17 cellular contexts compared by ENCODE assay signal in the genomic region with DNA sequence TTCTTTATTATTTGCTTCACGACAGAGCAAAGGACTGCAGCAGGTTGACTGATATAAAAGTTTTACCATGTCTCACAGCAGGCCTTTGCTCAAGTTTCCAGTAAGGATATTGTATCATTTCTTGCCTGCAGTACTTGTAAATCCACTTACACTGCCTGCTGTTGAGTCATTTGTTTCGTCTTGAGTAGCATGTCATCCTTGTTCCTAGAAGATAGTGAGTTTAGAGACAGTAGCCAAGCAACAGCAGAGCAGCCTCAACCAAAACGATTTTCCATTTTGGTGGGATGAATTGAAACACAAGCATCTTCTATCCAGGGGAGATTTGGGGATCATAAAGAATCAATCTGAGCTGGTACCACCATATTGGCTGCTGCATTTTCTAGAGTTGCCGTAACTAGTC. TPM values are rescaled to one million over a fixed set of nuclear protein-coding genes. Genes with fewer than 3 reads are reported as not detected.
A peak's percentile ranks its signal among the peaks of the same experiment; 100 is the strongest.
DNase-seq lines count a peak whose midpoint lies in the region; ATAC-seq, FAIRE-seq and TF ChIP-seq lines count a peak whose summit lies in the region.
"Had no signal": no experiment of that assay in that cellular context is flagged by ENCODE, and none has a peak within 500 bp of the region (broad histone marks: within the 10 kb centered on the region; RNA-seq: fewer than 3 reads in every experiment).

No MANE protein-coding gene starts in this region.

- H3K27ac ChIP-seq in A549 (peak overlapping the region; percentile 23 to 36; a peak in 2 of 6 replicates), trophoblast cell (ENCODE audit: low read depth, low read length) (no peak overlapping the region)
- H3K27ac ChIP-seq: heart right ventricle had no signal

- H2BK120ac ChIP-seq in trophoblast cell (ENCODE audit: insufficient read depth, low read length, poor library complexity), result no peak overlapping the region

- H3K23ac ChIP-seq in trophoblast cell (ENCODE audit: low read length), result no peak overlapping the region

- H3K36me3 ChIP-seq in trophoblast cell (ENCODE audit: control insufficient read depth in 1 of 2, insufficient read depth in 2 of 2, low read length in 2 of 2), result no peaks in the 10 kb centered on the region
- H3K36me3 ChIP-seq: BE2C, heart right ventricle, left lung had no signal

- no peak overlapping the region for H4K91ac ChIP-seq in trophoblast cell (ENCODE audit: low read depth, low read length)

- peaks cover 4% of the 10 kb centered on the region for H3K27me3 Mint-ChIP-seq in activated CD4-positive, alpha-beta memory T cell treated with anti-CD3 and anti-CD28 coated beads for 36 hours
- H3K27me3 Mint-ChIP-seq: type B pancreatic cell had no signal

- no peak overlapping the region for H2BK12ac ChIP-seq in trophoblast cell (ENCODE audit: low read length)

- no peak for TF ChIP-seq RAD21 in A549 (conservative IDR thresholded peaks at IDR 0.05 in 1 of 2, IDR thresholded peaks at IDR 0.05 in 1 of 2)

- intact Hi-C loops in activated CD4-positive, alpha-beta memory T cell treated with anti-CD3 and anti-CD28 coated beads for 36 hours (cut with micrococcal nuclease), result loop anchor here (1.0 kb wide), 2 partner anchors 29 to 33 kb away; no protein-coding TSS in a partner anchor

- H3K4ac ChIP-seq in trophoblast cell (ENCODE audit: low read depth, low read length), result no peak overlapping the region

- peaks cover 12% of the 10 kb centered on the region for H3K4me1 ChIP-seq in A549
- H3K4me1 ChIP-seq in trophoblast cell (ENCODE audit: control insufficient read depth in 1 of 2, insufficient read depth in 2 of 2, low read length in 2 of 2), result peaks cover 3 to 11% of the 10 kb centered on the region in 2 experiments
- H3K4me1 ChIP-seq: BE2C had no signal

- no peak overlapping the region for H3K27ac Mint-ChIP-seq in activated CD4-positive, alpha-beta memory T cell treated with anti-CD3 and anti-CD28 coated beads for 36 hours
- H3K27ac Mint-ChIP-seq: type B pancreatic cell had no signal

- H4K8ac ChIP-seq in trophoblast cell (ENCODE audit: low read depth, low read length), result no peak overlapping the region

- DNase-seq in A549 (ENCODE audit: low read depth in 1 of 2, low spot score in 1 of 2) (peak in 1 of 2 experiments; percentile 8), GM12891 (ENCODE audit: insufficient read length, low spot score) (no peak), fibroblast of villous mesenchyme (ENCODE audit: low read depth) (peak; percentile 72), ecto neural progenitor cell (ENCODE audit: low spot score) (no peak), UCSD-AML1 (lab: John Stamatoyannopoulos, UW; ENCODE audit: unreplicated experiment) (no peak), D721Med (ENCODE audit: insufficient read length, low spot score) (no peak), trophoblast cell (no peak)
- DNase-seq in activated CD4-positive, alpha-beta memory T cell treated with anti-CD3 and anti-CD28 coated beads for 36 hours, result peak; percentile 26
- DNase-seq: activated CD4-positive, alpha-beta T cell treated with anti-CD3 and anti-CD28 coated beads for 1 hour; activated gamma-delta T cell; BE2C; DND-41; heart right ventricle; left lung; naive thymus-derived CD4-positive, alpha-beta T cell had no signal

- H3K79me1 ChIP-seq in trophoblast cell (ENCODE audit: low read length), result no peaks in the 10 kb centered on the region

- 64% methylated on average over 4 of the region's 4 CpGs for WGBS in A549 (ENCODE audit: missing lambda C conversion rate)
- WGBS in trophoblast cell (ENCODE audit: extremely low coverage, insufficient coverage, insufficient read length), result no CpG with 5 or more reads among the region's 4 CpGs

- CTCF ChIA-PET in A549 (lab: Yijun Ruan, JAX), result interaction anchor here (0.7 kb wide), 1 partner anchor 149 kb away, joined by 3 read pairs; no protein-coding TSS in a partner anchor
- CTCF ChIA-PET in activated CD4-positive, alpha-beta memory T cell treated with anti-CD3 and anti-CD28 coated beads for 36 hours (lab: Charles Lee), result interaction anchor here (0.9 to 1.0 kb wide), 2 partner anchors 18 to 91 kb away, joined by 3 read pairs; no protein-coding TSS in a partner anchor

- no peak for FAIRE-seq in A549 (lab: Jason Lieb, UNC)
- peak; percentile 57 for FAIRE-seq in GM12891 (lab: Jason Lieb, UNC)
- no peak for FAIRE-seq in D721Med (lab: Jason Lieb, UNC)
- FAIRE-seq: HTR-8/SVneo had no signal

- no peaks in the 10 kb centered on the region for H3K36me3 Mint-ChIP-seq in activated CD4-positive, alpha-beta memory T cell treated with anti-CD3 and anti-CD28 coated beads for 36 hours
- H3K36me3 Mint-ChIP-seq: type B pancreatic cell had no signal

- H3K4me3 Mint-ChIP-seq in activated CD4-positive, alpha-beta memory T cell treated with anti-CD3 and anti-CD28 coated beads for 36 hours, result no peak overlapping the region
- H3K4me3 Mint-ChIP-seq: naive thymus-derived CD4-positive, alpha-beta T cell; type B pancreatic cell had no signal

- no peak overlapping the region for H2BK5ac ChIP-seq in trophoblast cell (ENCODE audit: low read depth, low read length, poor library complexity)

- H3K79me2 ChIP-seq in trophoblast cell (ENCODE audit: control insufficient read depth, insufficient read depth, low read length, poor library complexity), result no peaks in the 10 kb centered on the region

- H3K4me1 Mint-ChIP-seq in activated CD4-positive, alpha-beta memory T cell treated with anti-CD3 and anti-CD28 coated beads for 36 hours (ENCODE audit: low read depth), result peaks cover 15% of the 10 kb centered on the region

- no peaks in the 10 kb centered on the region for H3K9me3 Mint-ChIP-seq in activated CD4-positive, alpha-beta memory T cell treated with anti-CD3 and anti-CD28 coated beads for 36 hours
- H3K9me3 Mint-ChIP-seq: naive thymus-derived CD4-positive, alpha-beta T cell; type B pancreatic cell had no signal

- H4K12ac ChIP-seq in trophoblast cell (ENCODE audit: low read depth, low read length), result no peak overlapping the region

- POLR2A ChIA-PET in A549 (lab: Yijun Ruan, JAX), result no interaction called here
- POLR2A ChIA-PET in activated CD4-positive, alpha-beta memory T cell treated with anti-CD3 and anti-CD28 coated beads for 36 hours (lab: Charles Lee), result interaction anchor here (0.6 kb wide), 1 partner anchor 24 kb away, joined by 3 read pairs; a partner anchor contains a TSS

- H3K27me3 ChIP-seq in trophoblast cell (ENCODE audit: insufficient read depth, low read length), result no peaks in the 10 kb centered on the region
- H3K27me3 ChIP-seq: BE2C, heart right ventricle, left lung had no signal

- no peak overlapping the region for H3K4me3 ChIP-seq in A549
- no peak overlapping the region for H3K4me3 ChIP-seq in fibroblast of villous mesenchyme (ENCODE audit: low read depth, low read length)
- no peak overlapping the region for H3K4me3 ChIP-seq in trophoblast cell (ENCODE audit: low read depth, low read length)
- H3K4me3 ChIP-seq: heart right ventricle, left lung had no signal

- H3K9ac ChIP-seq in trophoblast cell (ENCODE audit: low read length), result no peak overlapping the region

- H3K4me2 ChIP-seq in A549 (no peak overlapping the region), trophoblast cell (ENCODE audit: low read length) (no peak overlapping the region)

- no peak overlapping the region for H3K18ac ChIP-seq in trophoblast cell (ENCODE audit: low read length)

- H3K14ac ChIP-seq in trophoblast cell (ENCODE audit: low read length), result no peak overlapping the region

- H3K9me3 ChIP-seq in A549, result no peaks in the 10 kb centered on the region
- H3K9me3 ChIP-seq in trophoblast cell (ENCODE audit: insufficient read depth, low read depth, low read length), result no peaks in the 10 kb centered on the region
- H3K9me3 ChIP-seq: BE2C, heart right ventricle, left lung had no signal

- H2AFZ ChIP-seq in trophoblast cell (ENCODE audit: insufficient read depth, low read length, poor library complexity), result no peak overlapping the region

- TF ChIP-seq CTCF in A549 (IDR thresholded peaks at IDR 0.05) (no peak), fibroblast of villous mesenchyme (IDR thresholded peaks at IDR 0.05; ENCODE audit: insufficient read depth, low read depth, low read length) (no peak), D721Med (IDR thresholded peaks at IDR 0.05; ENCODE audit: insufficient read depth, missing control alignments) (no peak)

- no peak for ATAC-seq in A549
- ATAC-seq: heart right ventricle; left lung; naive thymus-derived CD4-positive, alpha-beta T cell had no signal

- TF ChIP-seq EP300 in A549 (IDR thresholded peaks at IDR 0.05), result no peak

- TF ChIP-seq POLR2A in A549 (IDR thresholded peaks at IDR 0.05; ENCODE audit: low read length) (no peak), GM12891 (IDR thresholded peaks at IDR 0.05; ENCODE audit: low read depth, low read length) (no peak)

- H2AK5ac ChIP-seq in trophoblast cell (ENCODE audit: low read length), result no peak overlapping the region

TF ChIP-seq in A549, 52 proteins besides CTCF, POLR2A, EP300 and RAD21 (continues in another document):
- TF ChIP-seq FOSB (CRISPR knock-in tag; IDR thresholded peaks at IDR 0.05) (no peak), FOXS1 (CRISPR knock-in tag; IDR thresholded peaks at IDR 0.05) (no peak), TFCP2L1 (CRISPR knock-in tag; IDR thresholded peaks at IDR 0.05) (no peak), TP53 (CRISPR knock-in tag; IDR thresholded peaks at IDR 0.05) (no peak), MYC (IDR thresholded peaks at IDR 0.05; ENCODE audit: borderline replicate concordance, low read length) (no peak)

TF ChIP-seq in GM12891, 5 proteins besides CTCF, POLR2A, EP300 and RAD21:
- TF ChIP-seq POU2F2 (IDR thresholded peaks at IDR 0.05; ENCODE audit: low read depth, low read length), result no peak
- no peak for TF ChIP-seq POLR2AphosphoS5 (IDR thresholded peaks at IDR 0.05; ENCODE audit: low read depth, low read length)
- TF ChIP-seq TAF1 (IDR thresholded peaks at IDR 0.05; ENCODE audit: low read depth, low read length), result no peak
- no peak for TF ChIP-seq PAX5 (IDR thresholded peaks at IDR 0.05; ENCODE audit: insufficient read depth, low read length, severe bottlenecking)
- no peak for TF ChIP-seq SPI1 (IDR thresholded peaks at IDR 0.05; ENCODE audit: low read depth, low read length)
TF ChIP-seq in GM12891: peak in this region for 0.

RNA-seq across cellular contexts. Expression of a gene that starts 24.0 kb away (rescaled TPM):
- polyA plus RNA-seq in A549 (2011; rRNA removed) (2.8 and 3.4 TPM in 2 replicates), A549 (2017; fragmentation: RNase III; extraction: RNeasy Plus Mini Kit Qiagen cat#74134 plus additional on column Dnase treatment) (2.3 to 3.1 TPM (median 2.6 TPM) in 3 replicates)
- 1.7 and 2.3 TPM in 2 replicates for polyA plus RNA-seq in A549 (2012; cell fraction: cytosol; rRNA removed)
- polyA plus RNA-seq in A549 (2012; cell fraction: nucleus; rRNA removed), result 0.58 and 1.7 TPM in 2 replicates
- polyA minus RNA-seq in A549 (2011; rRNA and poly(A)+ RNA removed), result 0.66 and 1.7 TPM in 2 replicates
- polyA plus RNA-seq in GM12891 (2012; ENCODE audit: low read depth, missing spikeins), result 52.0 TPM
- total RNA-seq in activated CD4-positive, alpha-beta memory T cell treated with anti-CD3 and anti-CD28 coated beads for 36 hours, result 10 to 100 TPM; 31.8 to 33.8 TPM
- total RNA-seq in fibroblast of villous mesenchyme, result 0.32 and 0.43 TPM in 2 replicates
- 3.3 and 3.5 TPM in 2 replicates for polyA plus RNA-seq in trophoblast cell (2013)

Comparison
In these comparisons a context has a peak if more than half of its experiments do, and no peak if none do; other contexts are left out.
1. DNase-seq: peak in activated CD4-positive, alpha-beta memory T cell treated with anti-CD3 and anti-CD28 coated beads for 36 hours (single experiment) and fibroblast of villous mesenchyme (single experiment); none in GM12891 (single experiment), ecto neural progenitor cell (single experiment), UCSD-AML1 (single experiment), D721Med (single experiment) and trophoblast cell (0 of 2).
2. RNA of a gene that starts 24.0 kb away (total RNA-seq): 31.8 to 33.8 TPM in activated CD4-positive, alpha-beta memory T cell treated with anti-CD3 and anti-CD28 coated beads for 36 hours; 0.32 to 0.43 TPM in fibroblast of villous mesenchyme; every median in the first group is over 10 times any median in the second.